27 cellular contexts compared by ENCODE assay signal in genomic region chr7:122719010-122719578, GRCh38. TPM values are rescaled to one million over a fixed set of nuclear protein-coding genes. Genes with fewer than 3 reads are reported as not detected.
"Had no signal": no experiment of that assay in that cellular context is flagged by ENCODE, and none has a peak within 500 bp of the region (broad histone marks: within the 10 kb centered on the region; RNA-seq: fewer than 3 reads in every experiment).

No MANE protein-coding gene starts in this region.

- H3K36me3 ChIP-seq: brain microvascular endothelial cell, cardiac muscle cell had no signal

- ATAC-seq: activated CD4-positive, alpha-beta T cell treated with anti-CD3 and anti-CD28 coated beads for 36 hours; activated CD8-positive, alpha-beta T cell treated with anti-CD3 and anti-CD28 coated beads for 36 hours; activated T-cell treated with anti-CD3 and anti-CD28 coated beads, Interleukin-2, amount 50 U/mL, for 72 hours; Right ventricle myocardium inferior; T-cell had no signal

- DNase-seq: activated CD4-positive, alpha-beta T cell treated with anti-CD3 and anti-CD28 coated beads for 36 hours; activated CD8-positive, alpha-beta memory T cell treated with anti-CD3 and anti-CD28 coated beads, Interleukin-2, amount 50 U/mL, for 4 hours; activated CD8-positive, alpha-beta T cell treated with anti-CD3 and anti-CD28 coated beads for 36 hours; activated gamma-delta T cell treated with Interleukin-2 at 50 U/mL for 16 hours; activated naive CD4-positive, alpha-beta T cell treated with anti-CD3 and anti-CD28 coated beads, Interleukin-2, amount 10 ng/mL, durations not matched to agents 7 days and 5 days; activated naive CD8-positive, alpha-beta T cell treated with anti-CD3 and anti-CD28 coated beads for 36 hours; activated T-cell treated with anti-CD3 and anti-CD28 coated beads, Interleukin-2, amount 50 U/mL, for 72 hours; brain microvascular endothelial cell; cerebellar nuclear complex; NCI-H1092; NCI-H1417; NCI-H1694 treated with DMSO at 0.1 percent for 48 hours; NCI-H2029 treated with DMSO at 0.1 percent for 48 hours; NCI-H510A treated with DMSO at 0.1 percent for 48 hours; NCI-H69; NK-92 treated with Interleukin-12 subunit alpha and Interleukin-12 subunit beta, amount 100 ng/mL, for 24 hours; RPMI8226; T-cell; T-helper 2 cell; T1000 had no signal

- H3K27me3 Mint-ChIP-seq: activated CD4-positive, alpha-beta T cell treated with anti-CD3 and anti-CD28 coated beads for 36 hours; activated CD8-positive, alpha-beta T cell treated with anti-CD3 and anti-CD28 coated beads for 36 hours; activated naive CD4-positive, alpha-beta T cell treated with anti-CD3 and anti-CD28 coated beads, Interleukin-2, amount 10 ng/mL, durations not matched to agents 7 days and 5 days; activated naive CD8-positive, alpha-beta T cell treated with anti-CD3 and anti-CD28 coated beads for 36 hours; T-cell had no signal

- H3K4me3 ChIP-seq: cardiac muscle cell, SK-N-MC had no signal

- H3K4me1 Mint-ChIP-seq: activated CD4-positive, alpha-beta T cell treated with anti-CD3 and anti-CD28 coated beads for 36 hours; activated naive CD4-positive, alpha-beta T cell treated with anti-CD3 and anti-CD28 coated beads, Interleukin-2, amount 10 ng/mL, durations not matched to agents 7 days and 5 days; activated naive CD8-positive, alpha-beta T cell treated with anti-CD3 and anti-CD28 coated beads for 36 hours; T-cell had no signal

- H3K27me3 ChIP-seq: brain microvascular endothelial cell, cardiac muscle cell had no signal

- H3K27ac Mint-ChIP-seq: activated CD4-positive, alpha-beta T cell treated with anti-CD3 and anti-CD28 coated beads for 36 hours; activated CD8-positive, alpha-beta T cell treated with anti-CD3 and anti-CD28 coated beads for 36 hours; activated naive CD4-positive, alpha-beta T cell treated with anti-CD3 and anti-CD28 coated beads, Interleukin-2, amount 10 ng/mL, durations not matched to agents 7 days and 5 days; activated naive CD8-positive, alpha-beta T cell treated with anti-CD3 and anti-CD28 coated beads for 36 hours; activated T-cell treated with anti-CD3 and anti-CD28 coated beads, Interleukin-2, amount 50 U/mL, for 72 hours; activated T-helper 2 cell treated with anti-CD3 and anti-CD28 coated beads, Interferon-gamma antibody, Interleukin-2, Interleukin-4, amounts not matched to agents 10 μg/mL and 5 μg/mL and 100 μg/mL, durations not matched to agents 14 hours and 24 hours and 36 hours; T-cell had no signal

- H3K36me3 Mint-ChIP-seq: activated naive CD4-positive, alpha-beta T cell treated with anti-CD3 and anti-CD28 coated beads, Interleukin-2, amount 10 ng/mL, durations not matched to agents 7 days and 5 days; activated naive CD8-positive, alpha-beta T cell treated with anti-CD3 and anti-CD28 coated beads for 36 hours; T-cell had no signal

- H3K27ac ChIP-seq: brain microvascular endothelial cell, cardiac muscle cell, KMS-11, SK-N-MC, VCaP had no signal

- H3K4me3 Mint-ChIP-seq: activated CD4-positive, alpha-beta T cell treated with anti-CD3 and anti-CD28 coated beads for 36 hours; activated CD8-positive, alpha-beta T cell treated with anti-CD3 and anti-CD28 coated beads for 36 hours; activated naive CD4-positive, alpha-beta T cell treated with anti-CD3 and anti-CD28 coated beads, Interleukin-2, amount 10 ng/mL, durations not matched to agents 7 days and 5 days; activated naive CD8-positive, alpha-beta T cell treated with anti-CD3 and anti-CD28 coated beads for 36 hours; activated T-cell treated with anti-CD3 and anti-CD28 coated beads, Interleukin-2, amount 50 U/mL, for 72 hours; T-cell had no signal

RNA-seq across cellular contexts. Expression of gene RNF148, which starts 16.4 kb away (rescaled TPM):
- total RNA-seq: activated CD4-positive, alpha-beta T cell treated with anti-CD3 and anti-CD28 coated beads for 36 hours; activated CD8-positive, alpha-beta T cell treated with anti-CD3 and anti-CD28 coated beads for 36 hours; activated naive CD8-positive, alpha-beta T cell treated with anti-CD3 and anti-CD28 coated beads for 36 hours; activated T-cell treated with anti-CD3 and anti-CD28 coated beads, Interleukin-2, amount 50 U/mL, for 72 hours; activated T-helper 2 cell treated with anti-CD3 and anti-CD28 coated beads, Interferon-gamma antibody, Interleukin-2, Interleukin-4, amounts not matched to agents 10 μg/mL and 5 μg/mL and 100 μg/mL, durations not matched to agents 14 hours and 24 hours and 36 hours; OCI-LY7; T-cell had no signal
- polyA plus RNA-seq: cardiac muscle cell had no signal

RNA-seq across cellular contexts. Expression of gene RNF133, which starts 20.2 kb away (rescaled TPM):
- total RNA-seq: activated CD4-positive, alpha-beta T cell treated with anti-CD3 and anti-CD28 coated beads for 36 hours; activated CD8-positive, alpha-beta T cell treated with anti-CD3 and anti-CD28 coated beads for 36 hours; activated naive CD8-positive, alpha-beta T cell treated with anti-CD3 and anti-CD28 coated beads for 36 hours; activated T-cell treated with anti-CD3 and anti-CD28 coated beads, Interleukin-2, amount 50 U/mL, for 72 hours; activated T-helper 2 cell treated with anti-CD3 and anti-CD28 coated beads, Interferon-gamma antibody, Interleukin-2, Interleukin-4, amounts not matched to agents 10 μg/mL and 5 μg/mL and 100 μg/mL, durations not matched to agents 14 hours and 24 hours and 36 hours; OCI-LY7; T-cell had no signal
- polyA plus RNA-seq: cardiac muscle cell had no signal
